In genomic region chr18:51370996-51371395, GRCh38 we compare ENCODE assay signal across 30 cellular contexts.
"Had no signal": no experiment of that assay in that cellular context is flagged by ENCODE, and none has a peak within 500 bp of the region (broad histone marks: within the 10 kb centered on the region; RNA-seq: fewer than 3 reads in every experiment).

No MANE protein-coding gene starts in this region.

- ATAC-seq: left lobe of liver; lower lobe of right lung; naive thymus-derived CD8-positive, alpha-beta T cell; pancreas; right lobe of liver; stimulated activated memory B cell treated with anti-CD40 and anti-IgM and Interleukin-4, amounts not matched to agents 10 μg/mL and 1 μg/mL and 100 μg/mL, for 72 hours; stimulated activated naive CD8-positive, alpha-beta T cell treated with anti-CD3 and anti-CD28 coated beads, Interleukin-15, amount 100 ng/mL, for 72 hours had no signal

- DNase-seq: hypothalamus; immature natural killer cell; kidney; lower lobe of right lung; mammary epithelial cell; mesenchymal stem cell; naive thymus-derived CD8-positive, alpha-beta T cell; nucleus accumbens; pancreas; posterior cingulate gyrus; retina; right lobe of liver; stimulated activated CD4-positive, alpha-beta T cell treated with anti-CD3 and anti-CD28 coated beads, Interleukin-1b, Interleukin-23, amount 100 ng/mL, for 48 hours; stimulated activated CD4-positive, alpha-beta T cell treated with anti-CD3 and anti-CD28 coated beads, Interleukin-2, amount 100 ng/mL, for 48 hours; stimulated activated CD4-positive, alpha-beta T cell treated with anti-CD3 and anti-CD28 coated beads, Interleukin-4, amount 100 ng/mL, for 4 hours; stimulated activated CD8-positive, alpha-beta memory T cell treated with anti-CD3 and anti-CD28 coated beads, Interleukin-4, amount 100 ng/mL, for 48 hours; stimulated activated naive CD4-positive, alpha-beta T cell treated with Interleukin-2 at 50 U/mL for 16 hours; stimulated activated naive CD8-positive, alpha-beta T cell treated with anti-CD3 and anti-CD28 coated beads, Interleukin-15, amount 100 ng/mL, for 72 hours; substantia nigra; thyroid gland; transverse colon; upper lobe of left lung had no signal

- H3K4me3 Mint-ChIP-seq: immature natural killer cell; naive thymus-derived CD8-positive, alpha-beta T cell; nephron; neural crest cell; stimulated activated memory B cell treated with anti-CD40 and anti-IgM and Interleukin-4, amounts not matched to agents 10 μg/mL and 1 μg/mL and 100 μg/mL, for 72 hours; stimulated activated naive CD8-positive, alpha-beta T cell treated with anti-CD3 and anti-CD28 coated beads, Interleukin-15, amount 100 ng/mL, for 72 hours had no signal

- H3K27me3 ChIP-seq: pancreas, right lobe of liver, thyroid gland, transverse colon, upper lobe of left lung, vagina had no signal

- H3K4me1 ChIP-seq: lower lobe of right lung, pancreas, prostate gland, right lobe of liver, thyroid gland, transverse colon, upper lobe of left lung, vagina had no signal

- H3K4me3 ChIP-seq: lower lobe of right lung, pancreas, prostate gland, right lobe of liver, smooth muscle cell, thyroid gland, transverse colon, upper lobe of left lung, vagina had no signal

- H3K9me3 ChIP-seq: pancreas, prostate gland, thyroid gland, transverse colon, upper lobe of left lung had no signal

- H3K36me3 ChIP-seq: lower lobe of right lung, pancreas, prostate gland, right lobe of liver, thyroid gland, transverse colon, upper lobe of left lung, vagina had no signal

- H3K27ac ChIP-seq: lower lobe of right lung, pancreas, prostate gland, right lobe of liver, thyroid gland, transverse colon, upper lobe of left lung, vagina had no signal

- H3K4me2 ChIP-seq: smooth muscle cell had no signal

- H3K4me1 Mint-ChIP-seq: immature natural killer cell; naive thymus-derived CD8-positive, alpha-beta T cell; nephron; neural crest cell; stimulated activated memory B cell treated with anti-CD40 and anti-IgM and Interleukin-4, amounts not matched to agents 10 μg/mL and 1 μg/mL and 100 μg/mL, for 72 hours; stimulated activated naive CD8-positive, alpha-beta T cell treated with anti-CD3 and anti-CD28 coated beads, Interleukin-15, amount 100 ng/mL, for 72 hours had no signal

- H3K27ac Mint-ChIP-seq: immature natural killer cell; naive thymus-derived CD8-positive, alpha-beta T cell; nephron; stimulated activated memory B cell treated with anti-CD40 and anti-IgM and Interleukin-4, amounts not matched to agents 10 μg/mL and 1 μg/mL and 100 μg/mL, for 72 hours; stimulated activated naive CD8-positive, alpha-beta T cell treated with anti-CD3 and anti-CD28 coated beads, Interleukin-15, amount 100 ng/mL, for 72 hours had no signal

- FAIRE-seq: islet of Langerhans, kidney, pancreas had no signal
